Comparison of ENCODE assay signal across 8 cellular contexts in genomic region chr20:62977613-62978558, GRCh38. TPM values are rescaled to one million over a fixed set of nuclear protein-coding genes. Genes with fewer than 3 reads are reported as not detected.
DNase-seq lines count a peak whose midpoint lies in the region; TF ChIP-seq lines count a peak whose summit lies in the region.

No MANE protein-coding gene starts in this region.

- in situ Hi-C loops in GM13976 (cut with MboI; ENCODE audit: low sequenced_read_pairs, unreplicated experiment): no loop called here

- no peak for TF ChIP-seq CTCF in GM13976 (IDR thresholded peaks at IDR 0.05; ENCODE audit: borderline replicate concordance, control extremely low read depth, extremely low read depth, insufficient read depth, missing control alignments)
- no peak for TF ChIP-seq CTCF in HEK293 (tag by site-specific recombination; IDR thresholded peaks at IDR 0.05)
- TF ChIP-seq CTCF in coronary artery (IDR thresholded peaks at IDR 0.05): no peak

- DNase-seq in GM13976 (ENCODE audit: low spot score): peak; percentile 87
- peak; percentile 67 for DNase-seq in NCI-H2196 (lab: John Stamatoyannopoulos, UW; ENCODE audit: unreplicated experiment)
- DNase-seq in activated T-cell treated with anti-CD3 and anti-CD28 coated beads for 1 hour (ENCODE audit: low read depth): peak; percentile 77
- peak; percentile 68 to 76 for DNase-seq in stimulated activated CD4-positive, alpha-beta T cell treated with anti-CD3 and anti-CD28 coated beads, Interleukin-1b, Interleukin-23, amount 100 ng/mL, for 4 hours (ENCODE audit: low read depth in 2 of 2)
- no peak for DNase-seq in epidermal melanocyte (ENCODE audit: insufficient read length, low spot score)
- no peak for DNase-seq in coronary artery (ENCODE audit: low spot score)
- DNase-seq in dermis blood vessel endothelial cell: no peak

- no peaks in the 10 kb centered on the region for H3K4me1 ChIP-seq in HEK293 (ENCODE audit: control insufficient read depth, insufficient read depth, low read length)

- no peaks in the 10 kb centered on the region for H3K9me3 ChIP-seq in HEK293 (ENCODE audit: control insufficient read depth, insufficient read depth, low read depth, low read length)

- CTCF ChIA-PET in HEK293 (lab: Yijun Ruan, JAX): interaction anchor here (1.3 kb wide), 1 partner anchor 31 kb away, joined by 5 read pairs; no protein-coding TSS in a partner anchor

- no peaks in the 10 kb centered on the region for H3K36me3 ChIP-seq in HEK293 (ENCODE audit: control insufficient read depth in 2 of 2, insufficient read depth in 1 of 2, low read length in 2 of 2)

- POLR2A ChIA-PET in HEK293 (lab: Yijun Ruan, JAX): no interaction called here

- no peak overlapping the region for H3K27ac ChIP-seq in HEK293 (ENCODE audit: extremely low read depth, low read depth, low read length)
- no peak overlapping the region for H3K27ac ChIP-seq in coronary artery

- H3K4me3 ChIP-seq in HEK293 (ENCODE audit: low read depth, low read length) (no peak overlapping the region), coronary artery (no peak overlapping the region)

TF ChIP-seq in HEK293, 187 proteins besides CTCF, POLR2A, EP300 and RAD21:
- TF ChIP-seq ZNF184 (tag by site-specific recombination; IDR thresholded peaks at IDR 0.05) (no peak), KLF8 (tag by site-specific recombination; IDR thresholded peaks at IDR 0.05) (0 out of 2 replicates have a peak, but pooled peaks have one; percentile 33), ZBTB48 (tag by site-specific recombination; IDR thresholded peaks at IDR 0.05) (no peak), ZNF302 (tag by site-specific recombination; IDR thresholded peaks at IDR 0.05; ENCODE audit: low read depth) (no peak), ZNF747 (tag by site-specific recombination; IDR thresholded peaks at IDR 0.05) (no peak), ZNF660 (tag by site-specific recombination; IDR thresholded peaks at IDR 0.05) (no peak), ZNF623 (tag by site-specific recombination; IDR thresholded peaks at IDR 0.05) (no peak), ZIC2 (tag by site-specific recombination; IDR thresholded peaks at IDR 0.05) (0 out of 2 replicates have a peak, but pooled peaks have one; percentile 16), ZNF423 (tag by site-specific recombination; IDR thresholded peaks at IDR 0.05) (no peak), IKZF3 (tag by site-specific recombination; IDR thresholded peaks at IDR 0.05) (no peak), ZNF132 (tag by site-specific recombination; IDR thresholded peaks at IDR 0.05; ENCODE audit: borderline replicate concordance) (no peak), ZNF704 (tag by site-specific recombination; IDR thresholded peaks at IDR 0.05) (no peak), ZNF19 (tag by site-specific recombination; IDR thresholded peaks at IDR 0.05; ENCODE audit: low read depth) (no peak), KLF10 (tag by site-specific recombination; IDR thresholded peaks at IDR 0.05) (no peak; the same call in 1 of the 2 replicates), ZNF596 (tag by site-specific recombination; IDR thresholded peaks at IDR 0.05) (no peak), KLF9 (tag by site-specific recombination; IDR thresholded peaks at IDR 0.05; ENCODE audit: low read depth) (peak; percentile 90), ZFP37 (tag by site-specific recombination; IDR thresholded peaks at IDR 0.05) (no peak), FEZF1 (tag by site-specific recombination; IDR thresholded peaks at IDR 0.05) (no peak), KLF1 (tag by site-specific recombination; IDR thresholded peaks at IDR 0.05) (peak; percentile 87)
- TF ChIP-seq, protein P1, sequence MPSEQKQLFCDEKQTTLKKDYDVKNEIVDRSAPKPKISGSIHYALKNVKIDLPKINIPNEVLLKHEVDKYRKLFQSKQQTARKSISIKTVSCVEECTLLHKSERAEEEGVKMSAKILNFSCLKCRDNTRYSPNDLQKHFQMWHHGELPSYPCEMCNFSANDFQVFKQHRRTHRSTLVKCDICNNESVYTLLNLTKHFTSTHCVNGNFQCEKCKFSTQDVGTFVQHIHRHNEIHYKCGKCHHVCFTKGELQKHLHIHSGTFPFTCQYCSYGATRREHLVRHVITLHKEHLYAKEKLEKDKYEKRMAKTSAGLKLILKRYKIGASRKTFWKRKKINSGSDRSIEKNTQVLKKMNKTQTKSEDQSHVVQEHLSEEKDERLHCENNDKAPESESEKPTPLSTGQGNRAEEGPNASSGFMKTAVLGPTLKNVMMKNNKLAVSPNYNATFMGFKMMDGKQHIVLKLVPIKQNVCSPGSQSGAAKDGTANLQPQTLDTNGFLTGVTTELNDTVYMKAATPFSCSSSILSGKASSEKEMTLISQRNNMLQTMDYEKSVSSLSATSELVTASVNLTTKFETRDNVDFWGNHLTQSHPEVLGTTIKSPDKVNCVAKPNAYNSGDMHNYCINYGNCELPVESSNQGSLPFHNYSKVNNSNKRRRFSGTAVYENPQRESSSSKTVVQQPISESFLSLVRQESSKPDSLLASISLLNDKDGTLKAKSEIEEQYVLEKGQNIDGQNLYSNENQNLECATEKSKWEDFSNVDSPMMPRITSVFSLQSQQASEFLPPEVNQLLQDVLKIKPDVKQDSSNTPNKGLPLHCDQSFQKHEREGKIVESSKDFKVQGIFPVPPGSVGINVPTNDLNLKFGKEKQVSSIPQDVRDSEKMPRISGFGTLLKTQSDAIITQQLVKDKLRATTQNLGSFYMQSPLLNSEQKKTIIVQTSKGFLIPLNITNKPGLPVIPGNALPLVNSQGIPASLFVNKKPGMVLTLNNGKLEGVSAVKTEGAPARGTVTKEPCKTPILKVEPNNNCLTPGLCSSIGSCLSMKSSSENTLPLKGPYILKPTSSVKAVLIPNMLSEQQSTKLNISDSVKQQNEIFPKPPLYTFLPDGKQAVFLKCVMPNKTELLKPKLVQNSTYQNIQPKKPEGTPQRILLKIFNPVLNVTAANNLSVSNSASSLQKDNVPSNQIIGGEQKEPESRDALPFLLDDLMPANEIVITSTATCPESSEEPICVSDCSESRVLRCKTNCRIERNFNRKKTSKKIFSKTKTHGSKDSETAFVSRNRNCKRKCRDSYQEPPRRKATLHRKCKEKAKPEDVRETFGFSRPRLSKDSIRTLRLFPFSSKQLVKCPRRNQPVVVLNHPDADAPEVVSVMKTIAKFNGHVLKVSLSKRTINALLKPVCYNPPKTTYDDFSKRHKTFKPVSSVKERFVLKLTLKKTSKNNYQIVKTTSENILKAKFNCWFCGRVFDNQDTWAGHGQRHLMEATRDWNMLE (tag by site-specific recombination; conservative IDR thresholded peaks at IDR 0.05; ENCODE audit: low read depth): no peak
- TF ChIP-seq, protein P2, sequence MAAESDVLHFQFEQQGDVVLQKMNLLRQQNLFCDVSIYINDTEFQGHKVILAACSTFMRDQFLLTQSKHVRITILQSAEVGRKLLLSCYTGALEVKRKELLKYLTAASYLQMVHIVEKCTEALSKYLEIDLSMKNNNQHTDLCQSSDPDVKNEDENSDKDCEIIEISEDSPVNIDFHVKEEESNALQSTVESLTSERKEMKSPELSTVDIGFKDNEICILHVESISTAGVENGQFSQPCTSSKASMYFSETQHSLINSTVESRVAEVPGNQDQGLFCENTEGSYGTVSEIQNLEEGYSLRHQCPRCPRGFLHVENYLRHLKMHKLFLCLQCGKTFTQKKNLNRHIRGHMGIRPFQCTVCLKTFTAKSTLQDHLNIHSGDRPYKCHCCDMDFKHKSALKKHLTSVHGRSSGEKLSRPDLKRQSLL (tag by site-specific recombination; IDR thresholded peaks at IDR 0.05): no peak
- TF ChIP-seq, protein P3, sequence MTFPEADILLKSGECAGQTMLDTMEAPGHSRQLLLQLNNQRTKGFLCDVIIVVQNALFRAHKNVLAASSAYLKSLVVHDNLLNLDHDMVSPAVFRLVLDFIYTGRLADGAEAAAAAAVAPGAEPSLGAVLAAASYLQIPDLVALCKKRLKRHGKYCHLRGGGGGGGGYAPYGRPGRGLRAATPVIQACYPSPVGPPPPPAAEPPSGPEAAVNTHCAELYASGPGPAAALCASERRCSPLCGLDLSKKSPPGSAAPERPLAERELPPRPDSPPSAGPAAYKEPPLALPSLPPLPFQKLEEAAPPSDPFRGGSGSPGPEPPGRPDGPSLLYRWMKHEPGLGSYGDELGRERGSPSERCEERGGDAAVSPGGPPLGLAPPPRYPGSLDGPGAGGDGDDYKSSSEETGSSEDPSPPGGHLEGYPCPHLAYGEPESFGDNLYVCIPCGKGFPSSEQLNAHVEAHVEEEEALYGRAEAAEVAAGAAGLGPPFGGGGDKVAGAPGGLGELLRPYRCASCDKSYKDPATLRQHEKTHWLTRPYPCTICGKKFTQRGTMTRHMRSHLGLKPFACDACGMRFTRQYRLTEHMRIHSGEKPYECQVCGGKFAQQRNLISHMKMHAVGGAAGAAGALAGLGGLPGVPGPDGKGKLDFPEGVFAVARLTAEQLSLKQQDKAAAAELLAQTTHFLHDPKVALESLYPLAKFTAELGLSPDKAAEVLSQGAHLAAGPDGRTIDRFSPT (tag by site-specific recombination; IDR thresholded peaks at IDR 0.05): peak; percentile 35; the same call in 1 of the 2 replicates

RNA-seq across cellular contexts. Expression of gene SLC17A9, which starts 25.4 kb away (rescaled TPM):
- total RNA-seq in dermis blood vessel endothelial cell: 9.0 and 11.8 TPM in 2 replicates

RNA-seq across cellular contexts. Expression of gene BHLHE23, which starts 28.9 kb away (rescaled TPM):
- total RNA-seq in dermis blood vessel endothelial cell: not detected in 2 replicates

RNA-seq across cellular contexts. Expression of gene GID8, which starts 39.9 kb away (rescaled TPM):
- total RNA-seq in dermis blood vessel endothelial cell: 43.4 and 43.7 TPM in 2 replicates

RNA-seq across cellular contexts. Expression of gene DIDO1, which starts 51.6 kb away (rescaled TPM):
- 47.5 and 56.2 TPM in 2 replicates for total RNA-seq in dermis blood vessel endothelial cell

Comparison
In these comparisons a context has a peak if more than half of its experiments do, and no peak if none do; other contexts are left out.
1. DNase-seq: peak in GM13976 (single experiment), NCI-H2196 (single experiment), activated T-cell treated with anti-CD3 and anti-CD28 coated beads for 1 hour (single experiment) and stimulated activated CD4-positive, alpha-beta T cell treated with anti-CD3 and anti-CD28 coated beads, Interleukin-1b, Interleukin-23, amount 100 ng/mL, for 4 hours (2 of 2); none in epidermal melanocyte (single experiment), coronary artery (single experiment) and dermis blood vessel endothelial cell (single experiment).